ENCODE assay signal across 26 cellular contexts in genomic region chr19:47619763-47620162, GRCh38. TPM values are rescaled to one million over a fixed set of nuclear protein-coding genes. Genes with fewer than 3 reads are reported as not detected.
DNase-seq lines count a peak whose midpoint lies in the region; ATAC-seq, FAIRE-seq and TF ChIP-seq lines count a peak whose summit lies in the region.
"Had no signal": no experiment of that assay in that cellular context is flagged by ENCODE, and none has a peak within 500 bp of the region (broad histone marks: within the 10 kb centered on the region; RNA-seq: fewer than 3 reads in every experiment).

No MANE protein-coding gene starts in this region.

- H3K27ac Mint-ChIP-seq in GM23338: peak overlapping the region; percentile 96
- peak overlapping the region; percentile 41 for H3K27ac Mint-ChIP-seq in astrocyte (ENCODE audit: unreplicated experiment)
- peak overlapping the region in 3 of 7 donors; percentile 16 to 70 (median 41) for H3K27ac Mint-ChIP-seq in CD4-positive, alpha-beta memory T cell
- H3K27ac Mint-ChIP-seq: activated CD8-positive, alpha-beta memory T cell treated with anti-CD3 and anti-CD28 coated beads, Interleukin-2, amount 10 ng/mL, durations not matched to agents 7 days and 5 days had no signal

- H3K27me3 ChIP-seq in GM23338 (ENCODE audit: insufficient read depth): no peaks in the 10 kb centered on the region
- no peaks in the 10 kb centered on the region for H3K27me3 ChIP-seq in astrocyte (ENCODE audit: insufficient read depth, low read length)
- H3K27me3 ChIP-seq in osteoblast (ENCODE audit: insufficient read depth, low read length): no peaks in the 10 kb centered on the region
- H3K27me3 ChIP-seq in CD4-positive, alpha-beta memory T cell (ENCODE audit: insufficient read depth, low read length): no peaks in the 10 kb centered on the region
- H3K27me3 ChIP-seq: uterus had no signal

- CTCF ChIA-PET in CD4-positive, alpha-beta memory T cell (lab: Charles Lee; ENCODE audit: partially characterized antibody): interaction anchor here (0.6 to 0.7 kb wide), 2 partner anchors 92 to 94 kb away, joined by 3 to 4 read pairs; no protein-coding TSS in a partner anchor

- H3K27me3 Mint-ChIP-seq in GM23338 (ENCODE audit: insufficient read depth, low read depth, poor library complexity): peaks cover 14% of the 10 kb centered on the region
- H3K27me3 Mint-ChIP-seq in astrocyte (ENCODE audit: low read depth, unreplicated experiment): no peaks in the 10 kb centered on the region
- no peaks in the 10 kb centered on the region for H3K27me3 Mint-ChIP-seq in CD4-positive, alpha-beta memory T cell
- H3K27me3 Mint-ChIP-seq: activated CD8-positive, alpha-beta memory T cell treated with anti-CD3 and anti-CD28 coated beads, Interleukin-2, amount 10 ng/mL, durations not matched to agents 7 days and 5 days; naive B cell had no signal

- POLR2A ChIA-PET in CD4-positive, alpha-beta memory T cell (lab: Charles Lee; ENCODE audit: partially characterized antibody): no interaction called here

- no peak overlapping the region for H3K9ac ChIP-seq in astrocyte (ENCODE audit: low read length)
- H3K9ac ChIP-seq: GM23248 had no signal

- TF ChIP-seq CTCF in GM23338 (conservative IDR thresholded peaks at IDR 0.05; ENCODE audit: low read depth in 2 of 2): no peak
- no peak for TF ChIP-seq CTCF in astrocyte (IDR thresholded peaks at IDR 0.05; ENCODE audit: insufficient read depth, low read depth, low read length)
- TF ChIP-seq CTCF in osteoblast (IDR thresholded peaks at IDR 0.05; ENCODE audit: extremely low read depth, low read depth, low read length): no peak

- no peak for FAIRE-seq in astrocyte (lab: Jason Lieb, UNC)
- FAIRE-seq: G401.6, GM12878 had no signal

- H4K20me1 ChIP-seq in GM23338 (replicated peaks; ENCODE audit: insufficient read depth) (peaks cover 23% of the 10 kb centered on the region), astrocyte (ENCODE audit: insufficient read depth, low read length) (peaks cover 76% of the 10 kb centered on the region), osteoblast (ENCODE audit: insufficient read depth, low read length) (peaks cover 51% of the 10 kb centered on the region)

- intact Hi-C loops in CD4-positive, alpha-beta memory T cell (cut with micrococcal nuclease): no loop called here

- no peaks in the 10 kb centered on the region for H3K9me2 ChIP-seq in GM23338 (ENCODE audit: insufficient read depth)

- no peak overlapping the region for H2AFZ ChIP-seq in GM23338
- no peak overlapping the region for H2AFZ ChIP-seq in astrocyte (ENCODE audit: low read depth, low read length)
- H2AFZ ChIP-seq in osteoblast (ENCODE audit: low read length): no peak overlapping the region
- H2AFZ ChIP-seq: GM23248 had no signal

- H3K4me3 Mint-ChIP-seq in GM23338 (peak overlapping the region; percentile 42), astrocyte (ENCODE audit: unreplicated experiment) (peak overlapping the region; percentile 40)
- H3K4me3 Mint-ChIP-seq in CD4-positive, alpha-beta memory T cell: no peak overlapping the region
- H3K4me3 Mint-ChIP-seq: activated CD8-positive, alpha-beta memory T cell treated with anti-CD3 and anti-CD28 coated beads, Interleukin-2, amount 10 ng/mL, durations not matched to agents 7 days and 5 days had no signal

- H3K9me3 Mint-ChIP-seq in GM23338 (no peaks in the 10 kb centered on the region), astrocyte (ENCODE audit: unreplicated experiment) (no peaks in the 10 kb centered on the region)
- H3K9me3 Mint-ChIP-seq in CD4-positive, alpha-beta memory T cell: no peaks in the 10 kb centered on the region
- H3K9me3 Mint-ChIP-seq: naive B cell had no signal

- H3K36me3 ChIP-seq in GM23338 (ENCODE audit: insufficient read depth) (no peaks in the 10 kb centered on the region; the same call in 1 of the 2 replicates), astrocyte (ENCODE audit: insufficient read depth, low read length) (no peaks in the 10 kb centered on the region), osteoblast (ENCODE audit: insufficient read depth, low read length) (peaks cover 9% of the 10 kb centered on the region)
- H3K36me3 ChIP-seq in CD4-positive, alpha-beta memory T cell (ENCODE audit: insufficient read depth, low read length): peaks cover 4% of the 10 kb centered on the region
- H3K36me3 ChIP-seq: prostate gland, uterus had no signal

- H3K4me1 ChIP-seq in GM23338 (ENCODE audit: insufficient read depth): peaks cover 65% of the 10 kb centered on the region
- H3K4me1 ChIP-seq in astrocyte (ENCODE audit: insufficient read depth, low read length): peaks cover 8% of the 10 kb centered on the region
- no peaks in the 10 kb centered on the region for H3K4me1 ChIP-seq in osteoblast (ENCODE audit: insufficient read depth, low read length)
- peaks cover 32% of the 10 kb centered on the region for H3K4me1 ChIP-seq in CD4-positive, alpha-beta memory T cell (ENCODE audit: insufficient read depth, low read length)

- no peaks in the 10 kb centered on the region for H3K9me3 ChIP-seq in astrocyte (ENCODE audit: insufficient read depth, low read depth, low read length)
- no peaks in the 10 kb centered on the region for H3K9me3 ChIP-seq in osteoblast (ENCODE audit: low read depth, low read length)
- H3K9me3 ChIP-seq in CD4-positive, alpha-beta memory T cell (ENCODE audit: control insufficient read depth in 1 of 2, low read length in 2 of 2): no peaks in the 10 kb centered on the region
- H3K9me3 ChIP-seq: prostate gland, uterus had no signal

- ATAC-seq in GM23338: peak; percentile 87
- no peak for ATAC-seq in HG03139 (IDR thresholded peaks at IDR 0.05; ENCODE audit: unreplicated experiment)
- ATAC-seq: activated CD8-positive, alpha-beta memory T cell treated with anti-CD3 and anti-CD28 coated beads, Interleukin-2, amount 10 ng/mL, durations not matched to agents 7 days and 5 days; GM12878 had no signal

- DNase-seq in GM23338 (ENCODE audit: low spot score) (peak; percentile 87), astrocyte (ENCODE audit: low read depth) (peak; percentile 64), iPS-NIHi11 (ENCODE audit: low spot score) (peak; percentile 55), osteoblast (ENCODE audit: insufficient read length, low spot score, missing footprints) (peak; percentile 73), caudate nucleus (lab: John Stamatoyannopoulos, UW) (no peak), cerebellar cortex (ENCODE audit: low spot score) (no peak)
- DNase-seq in CD4-positive, alpha-beta memory T cell: no peak
- DNase-seq: activated CD4-positive, CD25-positive, alpha-beta regulatory T cell treated with anti-CD3 and anti-CD28 coated beads, Interleukin-2, amount 50 U/mL, for 72 hours; activated CD8-positive, alpha-beta memory T cell treated with anti-CD3 and anti-CD28 coated beads, Interleukin-2, amount 10 ng/mL, durations not matched to agents 7 days and 5 days; activated effector memory CD4-positive, alpha-beta T cell treated with anti-CD3 and anti-CD28 coated beads, Interleukin-2, amount 50 U/mL, for 16 hours; amniotic stem cell; GM23248; MM.1S; naive B cell; NCI-H187 treated with DMSO at 0.1 percent for 48 hours; NCI-H524 treated with DMSO at 0.1 percent for 48 hours; stimulated activated CD4-positive, alpha-beta T cell treated with anti-CD3 and anti-CD28 coated beads, Interleukin-15, amount 100 ng/mL, for 24 hours; T-helper 9 cell; uterus had no signal

- H3K4me1 Mint-ChIP-seq in GM23338: peaks cover 59% of the 10 kb centered on the region
- peaks cover 21% of the 10 kb centered on the region for H3K4me1 Mint-ChIP-seq in astrocyte (ENCODE audit: low read depth, unreplicated experiment)
- peaks cover 21 to 61% (median 36%) of the 10 kb centered on the region in 4 donors for H3K4me1 Mint-ChIP-seq in CD4-positive, alpha-beta memory T cell

- H3K4me2 ChIP-seq in GM23338: peak overlapping the region; percentile 6
- peak overlapping the region; percentile 7 for H3K4me2 ChIP-seq in astrocyte (ENCODE audit: low read length)
- no peak overlapping the region for H3K4me2 ChIP-seq in osteoblast (ENCODE audit: insufficient read depth, low read length)

- peak overlapping the region; percentile 93 for H3K27ac ChIP-seq in GM23338 (ENCODE audit: low read depth)
- H3K27ac ChIP-seq in astrocyte (ENCODE audit: low read depth, low read length): no peak overlapping the region
- H3K27ac ChIP-seq in osteoblast (ENCODE audit: low read depth, low read length): no peak overlapping the region
- no peak overlapping the region for H3K27ac ChIP-seq in CD4-positive, alpha-beta memory T cell (ENCODE audit: low read depth, low read length)
- H3K27ac ChIP-seq in caudate nucleus (ENCODE audit: low read depth, low read length): no peak overlapping the region
- H3K27ac ChIP-seq: GM23248, prostate gland, uterus had no signal

- H3K4me3 ChIP-seq in GM23338: no peak overlapping the region; the same call in 1 of the 2 replicates
- no peak overlapping the region for H3K4me3 ChIP-seq in astrocyte (ENCODE audit: insufficient read depth, low read depth, low read length)
- no peak overlapping the region for H3K4me3 ChIP-seq in osteoblast (ENCODE audit: insufficient read depth, low read length)
- H3K4me3 ChIP-seq in CD4-positive, alpha-beta memory T cell (ENCODE audit: low read length in 2 of 2): no peak overlapping the region
- H3K4me3 ChIP-seq: GM12878, GM23248, prostate gland, uterus had no signal

- H3K36me3 Mint-ChIP-seq in GM23338 (ENCODE audit: low read depth) (peaks cover 8% of the 10 kb centered on the region), astrocyte (ENCODE audit: low read depth, unreplicated experiment) (no peaks in the 10 kb centered on the region)
- H3K36me3 Mint-ChIP-seq in CD4-positive, alpha-beta memory T cell: peaks cover 13 to 19% of the 10 kb centered on the region in 2 donors

- peaks cover 20% of the 10 kb centered on the region for H3F3A ChIP-seq in GM23338 (replicated peaks; ENCODE audit: low read depth)

- peaks cover 96% of the 10 kb centered on the region for H3K79me2 ChIP-seq in GM23338 (replicated peaks; ENCODE audit: insufficient read depth)
- peaks cover 94% of the 10 kb centered on the region for H3K79me2 ChIP-seq in astrocyte (ENCODE audit: insufficient read depth, low read length)
- peaks cover 90% of the 10 kb centered on the region for H3K79me2 ChIP-seq in osteoblast (ENCODE audit: insufficient read depth, low read length)

TF ChIP-seq in GM23338, 12 proteins besides CTCF, POLR2A, EP300 and RAD21 (continues in another document):
- no peak for TF ChIP-seq POLR2AphosphoS5 (IDR thresholded peaks at IDR 0.05; ENCODE audit: low read depth)
- peak; percentile 50; the same call in 1 of the 2 replicates for TF ChIP-seq CREB1 (CRISPR knock-in tag; IDR thresholded peaks at IDR 0.05; ENCODE audit: low read depth)

RNA-seq across cellular contexts. Expression of gene BICRA, which starts 10.8 kb away (rescaled TPM):
- total RNA-seq in GM23338 (2014; rRNA removed; shearing (Covaris generic)): 37.7 and 40.1 TPM in 2 replicates
- polyA plus RNA-seq in GM23338 (2016; fragmentation: Nextera tagmentation; extraction: Ambion mirVana): 7.0 and 8.2 TPM in 2 replicates
- 16.5 and 20.7 TPM in 2 replicates for total RNA-seq in astrocyte
- 3.8 and 4.7 TPM in 2 replicates for total RNA-seq in osteoblast
- total RNA-seq in CD4-positive, alpha-beta memory T cell: 10 to 100 TPM; 31.7 to 32.9 TPM
- 1 to 10 TPM in 1 of 2 donors, not detected in 1; 2.3 TPM for polyA plus RNA-seq in CD4-positive, alpha-beta memory T cell

RNA-seq across cellular contexts. Expression of gene ZNF541, which starts 46.8 kb away (rescaled TPM):
- 0.42 TPM in 1 of 2 replicates, not detected in the other for total RNA-seq in GM23338 (2014; rRNA removed; shearing (Covaris generic))
- polyA plus RNA-seq in GM23338 (2016; fragmentation: Nextera tagmentation; extraction: Ambion mirVana): 0.05 and 0.26 TPM in 2 replicates
- total RNA-seq in astrocyte (not detected in 2 replicates), osteoblast (under 0.01 TPM in 2 replicates)
- total RNA-seq in CD4-positive, alpha-beta memory T cell: under 1 TPM; 0.53 to 0.79 TPM
- polyA plus RNA-seq in CD4-positive, alpha-beta memory T cell: under 1 TPM in 1 of 2 donors, not detected in 1; 0.09 TPM
- total RNA-seq: GM23248, OCI-LY7, SK-MEL-5 had no signal
- polyA plus RNA-seq: AG04450 had no signal

Comparison
In these comparisons a context has a peak if more than half of its experiments do, and no peak if none do; other contexts are left out.
1. DNase-seq: peak in GM23338 (single experiment), astrocyte (single experiment), iPS-NIHi11 (single experiment) and osteoblast (single experiment); none in CD4-positive, alpha-beta memory T cell (0 of 5), caudate nucleus (0 of 61) and cerebellar cortex (single experiment).
2. H3K4me3 Mint-ChIP-seq: peak in GM23338 (single experiment) and astrocyte (single experiment); none in CD4-positive, alpha-beta memory T cell (0 of 8).